Comparison of ENCODE assay signal across 21 cellular contexts in genomic region chrX:116872931-116873330, GRCh38.
"Had no signal": no experiment of that assay in that cellular context is flagged by ENCODE, and none has a peak within 500 bp of the region (broad histone marks: within the 10 kb centered on the region; RNA-seq: fewer than 3 reads in every experiment).

No MANE protein-coding gene starts in this region.

- H3K4me1 Mint-ChIP-seq: activated naive CD4-positive, alpha-beta T cell treated with anti-CD3 and anti-CD28 coated beads, Interleukin-2, amount 10 ng/mL, durations not matched to agents 7 days and 5 days; activated naive CD8-positive, alpha-beta T cell treated with anti-CD3 and anti-CD28 coated beads, Interleukin-2, amount 50 U/mL, for 24 hours had no signal

- DNase-seq: activated CD4-positive, alpha-beta T cell treated with anti-CD3 and anti-CD28 coated beads, Interleukin-2, amount 50 U/mL, for 1 hour; activated CD4-positive, CD25-positive, alpha-beta regulatory T cell treated with anti-CD3 and anti-CD28 coated beads, Interleukin-2, amount 50 U/mL, for 72 hours; activated CD8-positive, alpha-beta memory T cell treated with anti-CD3 and anti-CD28 coated beads, Interleukin-2, amount 50 U/mL, for 48 hours; activated effector memory CD4-positive, alpha-beta T cell treated with Interleukin-2 at 50 U/mL for 16 hours; activated naive CD4-positive, alpha-beta T cell treated with anti-CD3 and anti-CD28 coated beads, Interleukin-2, amount 10 ng/mL, durations not matched to agents 7 days and 5 days; activated naive CD8-positive, alpha-beta T cell treated with anti-CD3 and anti-CD28 coated beads, Interleukin-2, amount 50 U/mL, for 24 hours; activated T-cell treated with anti-CD3 and anti-CD28 coated beads, Interleukin-2, amount 50 U/mL, for 48 hours; aorta; effector CD4-positive, alpha-beta T cell; glutamatergic neuron; hypothalamus; kidney; left lung; midbrain; occipital lobe; posterior cingulate gyrus; retina; stimulated activated CD4-positive, alpha-beta T cell treated with anti-CD3 and anti-CD28 coated beads, Interleukin-2, amount 100 ng/mL, for 24 hours; stimulated activated naive CD4-positive, alpha-beta T cell treated with Interleukin-2 at 50 U/mL for 16 hours; thyroid gland had no signal

- H3K36me3 ChIP-seq: left lung, thyroid gland had no signal

- H3K4me3 ChIP-seq: left lung, thyroid gland had no signal

- H3K36me3 Mint-ChIP-seq: activated naive CD4-positive, alpha-beta T cell treated with anti-CD3 and anti-CD28 coated beads, Interleukin-2, amount 10 ng/mL, durations not matched to agents 7 days and 5 days had no signal

- H3K27ac ChIP-seq: left lung, thyroid gland, VCaP had no signal

- H3K27me3 Mint-ChIP-seq: activated naive CD4-positive, alpha-beta T cell treated with anti-CD3 and anti-CD28 coated beads, Interleukin-2, amount 10 ng/mL, durations not matched to agents 7 days and 5 days; activated naive CD8-positive, alpha-beta T cell treated with anti-CD3 and anti-CD28 coated beads, Interleukin-2, amount 50 U/mL, for 24 hours had no signal

- H3K27ac Mint-ChIP-seq: activated naive CD4-positive, alpha-beta T cell treated with anti-CD3 and anti-CD28 coated beads, Interleukin-2, amount 10 ng/mL, durations not matched to agents 7 days and 5 days; activated naive CD8-positive, alpha-beta T cell treated with anti-CD3 and anti-CD28 coated beads, Interleukin-2, amount 50 U/mL, for 24 hours had no signal

- H3K4me1 ChIP-seq: left lung, thyroid gland had no signal

- H3K9me3 ChIP-seq: left lung, thyroid gland had no signal

- H3K27me3 ChIP-seq: left lung, thyroid gland had no signal

- H3K9me3 Mint-ChIP-seq: activated naive CD4-positive, alpha-beta T cell treated with anti-CD3 and anti-CD28 coated beads, Interleukin-2, amount 10 ng/mL, durations not matched to agents 7 days and 5 days; activated naive CD8-positive, alpha-beta T cell treated with anti-CD3 and anti-CD28 coated beads, Interleukin-2, amount 50 U/mL, for 24 hours had no signal

- H3K4me3 Mint-ChIP-seq: activated naive CD4-positive, alpha-beta T cell treated with anti-CD3 and anti-CD28 coated beads, Interleukin-2, amount 10 ng/mL, durations not matched to agents 7 days and 5 days; activated naive CD8-positive, alpha-beta T cell treated with anti-CD3 and anti-CD28 coated beads, Interleukin-2, amount 50 U/mL, for 24 hours had no signal
